ENCODE assay signal across 3 cellular contexts in the genomic region with DNA sequence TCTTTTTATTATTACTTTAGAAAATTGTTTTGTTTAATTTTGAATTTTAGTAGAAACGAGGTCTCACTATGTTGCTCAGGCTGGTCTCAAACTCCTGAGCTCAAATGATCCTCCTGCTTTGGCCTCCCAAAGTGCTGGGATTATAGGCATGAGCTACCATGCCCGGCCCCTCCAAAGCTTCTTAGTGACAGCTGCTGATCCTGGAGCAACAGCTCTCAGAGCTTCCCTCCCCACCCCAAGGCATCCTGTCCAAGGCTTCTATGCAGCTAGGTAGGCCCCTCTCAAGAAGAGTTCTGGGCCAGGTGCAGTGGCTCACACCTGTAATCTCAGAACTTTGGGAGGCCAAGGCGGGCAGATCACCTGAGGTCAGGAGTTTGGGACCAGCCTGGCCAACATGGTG. TPM values are rescaled to one million over a fixed set of nuclear protein-coding genes. Genes with fewer than 3 reads are reported as not detected.
"Had no signal": no experiment of that assay in that cellular context is flagged by ENCODE, and none has a peak within 500 bp of the region (broad histone marks: within the 10 kb centered on the region; RNA-seq: fewer than 3 reads in every experiment).

No MANE protein-coding gene starts in this region.

RNA-seq across cellular contexts. Expression of a gene that starts 15.7 kb away (rescaled TPM):
- total RNA-seq: HepG2, HT1080 had no signal

RNA-seq across cellular contexts. Expression of a gene that starts 32.3 kb away (rescaled TPM):
- total RNA-seq: HT1080, IMR-90 had no signal
- polyA plus RNA-seq: IMR-90 had no signal
